Comparison of ENCODE assay signal across 18 cellular contexts in the genomic region with DNA sequence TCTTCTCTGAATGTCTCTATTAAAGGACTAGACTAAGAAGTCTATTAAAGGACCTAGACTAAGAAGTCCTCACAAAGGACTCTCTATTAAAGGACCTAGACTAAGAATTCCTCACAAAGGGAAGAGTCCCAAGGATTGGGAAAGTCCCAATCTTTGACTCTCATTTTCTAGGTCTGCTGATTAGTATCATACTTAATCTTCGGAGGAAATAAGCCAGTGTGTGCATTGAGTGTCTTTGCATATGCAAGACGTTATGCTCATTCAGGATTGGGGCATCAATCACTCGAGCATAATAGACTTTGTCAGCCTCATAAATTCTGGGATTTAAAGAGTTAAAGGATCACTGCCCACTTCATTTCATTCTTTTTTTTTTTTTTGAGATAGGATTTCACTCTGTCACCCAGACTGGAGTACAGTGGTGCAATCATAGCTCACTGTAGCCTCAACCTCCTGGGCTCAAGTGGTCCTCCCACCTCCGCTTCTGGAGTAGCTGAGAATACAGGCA.
DNase-seq lines count a peak whose midpoint lies in the region; ATAC-seq, FAIRE-seq and TF ChIP-seq lines count a peak whose summit lies in the region.
"Had no signal": no experiment of that assay in that cellular context is flagged by ENCODE, and none has a peak within 500 bp of the region (broad histone marks: within the 10 kb centered on the region; RNA-seq: fewer than 3 reads in every experiment).

No MANE protein-coding gene starts in this region.

- H3K4me3 ChIP-seq in KMS-11 (IDR thresholded peaks at IDR 0.05; ENCODE audit: insufficient read depth, low read depth, low read length) (no peak overlapping the region), astrocyte (ENCODE audit: insufficient read depth, low read depth, low read length) (no peak overlapping the region)
- H3K4me3 ChIP-seq: cardiac muscle cell, ovary, skin epidermis, upper lobe of left lung had no signal

- no peak for TF ChIP-seq CTCF in KMS-11 (conservative IDR thresholded peaks at IDR 0.05; ENCODE audit: low read depth, low read length)
- TF ChIP-seq CTCF in astrocyte (IDR thresholded peaks at IDR 0.05; ENCODE audit: insufficient read depth, low read depth, low read length) = no peak
- TF ChIP-seq CTCF in progenitor cell of endocrine pancreas (IDR thresholded peaks at IDR 0.05; ENCODE audit: unreplicated experiment) = no peak

- no peak for DNase-seq in activated CD4-positive, alpha-beta T cell treated with anti-CD3 and anti-CD28 coated beads, Interleukin-2, amount 10 ng/mL, durations not matched to agents 24 days and 14 days
- no peak for DNase-seq in activated CD4-positive, alpha-beta T cell treated with anti-CD3 and anti-CD28 coated beads for 1 hour
- DNase-seq in astrocyte (ENCODE audit: low read depth) (no peak), progenitor cell of endocrine pancreas (ENCODE audit: low spot score, unreplicated experiment) (no peak), NCI-H2029 treated with DMSO at 0.1 percent for 48 hours (lab: John Stamatoyannopoulos, UW) (no peak)
- DNase-seq: GF-D8; kidney; ovary; SHP77 treated with DMSO at 0.1 percent for 48 hours; stimulated activated naive CD8-positive, alpha-beta T cell treated with anti-CD3 and anti-CD28 coated beads, Interleukin-15, Interleukin-2, amounts not matched to agents 100 U/mL and 50 U/mL, for 24 hours; upper lobe of left lung had no signal

- no peaks in the 10 kb centered on the region for H3K27me3 Mint-ChIP-seq in activated CD4-positive, alpha-beta T cell treated with anti-CD3 and anti-CD28 coated beads, Interleukin-2, amount 10 ng/mL, durations not matched to agents 24 days and 14 days
- H3K27me3 Mint-ChIP-seq in astrocyte (ENCODE audit: low read depth, unreplicated experiment) = no peaks in the 10 kb centered on the region
- no peaks in the 10 kb centered on the region for H3K27me3 Mint-ChIP-seq in progenitor cell of endocrine pancreas

- intact Hi-C loops in activated CD4-positive, alpha-beta T cell treated with anti-CD3 and anti-CD28 coated beads, Interleukin-2, amount 10 ng/mL, durations not matched to agents 24 days and 14 days (cut with micrococcal nuclease) = loop anchor here (5.0 to 10.0 kb wide), 4 partner anchors 39 to 376 kb away; no protein-coding TSS in a partner anchor

- H3K27ac ChIP-seq in KMS-11 = no peak overlapping the region
- H3K27ac ChIP-seq in astrocyte (ENCODE audit: low read depth, low read length) = no peak overlapping the region
- H3K27ac ChIP-seq: ovary had no signal

- H3K4me2 ChIP-seq in KMS-11 = 0 out of 2 replicates have a peak overlapping the region, but pooled peaks have one; percentile 23
- H3K4me2 ChIP-seq in astrocyte (ENCODE audit: low read length) = peak overlapping the region; percentile 33

- no peaks in the 10 kb centered on the region for H3K36me3 ChIP-seq in KMS-11 (ENCODE audit: insufficient read depth)
- peaks cover 5% of the 10 kb centered on the region for H3K36me3 ChIP-seq in astrocyte (ENCODE audit: insufficient read depth, low read length)
- H3K36me3 ChIP-seq: cardiac muscle cell, ovary, upper lobe of left lung had no signal

- ATAC-seq in HG03378 (IDR thresholded peaks at IDR 0.05; ENCODE audit: unreplicated experiment) (no peak), HG02623 (IDR thresholded peaks at IDR 0.05; ENCODE audit: unreplicated experiment) (no peak)
- ATAC-seq: HCT116; stimulated activated naive CD8-positive, alpha-beta T cell treated with anti-CD3 and anti-CD28 coated beads, Interleukin-15, Interleukin-2, amounts not matched to agents 100 U/mL and 50 U/mL, for 24 hours had no signal

- peaks cover 89% of the 10 kb centered on the region for H3K4me1 ChIP-seq in KMS-11 (ENCODE audit: low read depth, poor library complexity, severe bottlenecking)
- peaks cover 6% of the 10 kb centered on the region for H3K4me1 ChIP-seq in astrocyte (ENCODE audit: insufficient read depth, low read length)

- H3K27me3 ChIP-seq in KMS-11 (ENCODE audit: insufficient read depth, low read depth) (no peaks in the 10 kb centered on the region), astrocyte (ENCODE audit: insufficient read depth, low read length) (no peaks in the 10 kb centered on the region)
- H3K27me3 ChIP-seq: cardiac muscle cell, ovary, upper lobe of left lung had no signal

- no peaks in the 10 kb centered on the region for H3K9me3 Mint-ChIP-seq in activated CD4-positive, alpha-beta T cell treated with anti-CD3 and anti-CD28 coated beads, Interleukin-2, amount 10 ng/mL, durations not matched to agents 24 days and 14 days
- no peaks in the 10 kb centered on the region for H3K9me3 Mint-ChIP-seq in astrocyte (ENCODE audit: unreplicated experiment)
- H3K9me3 Mint-ChIP-seq in progenitor cell of endocrine pancreas (ENCODE audit: low read depth) = no peaks in the 10 kb centered on the region

- peak overlapping the region; percentile 6 for H3K4me3 Mint-ChIP-seq in activated CD4-positive, alpha-beta T cell treated with anti-CD3 and anti-CD28 coated beads, Interleukin-2, amount 10 ng/mL, durations not matched to agents 24 days and 14 days
- H3K4me3 Mint-ChIP-seq in astrocyte (ENCODE audit: unreplicated experiment) (no peak overlapping the region), progenitor cell of endocrine pancreas (ENCODE audit: low read depth) (no peak overlapping the region)

- no peak for FAIRE-seq in astrocyte (lab: Jason Lieb, UNC)
- FAIRE-seq: D721Med, kidney had no signal

- H2AFZ ChIP-seq in KMS-11 (ENCODE audit: low read depth) (no peak overlapping the region), astrocyte (ENCODE audit: low read depth, low read length) (no peak overlapping the region)

- H3K4me1 Mint-ChIP-seq in activated CD4-positive, alpha-beta T cell treated with anti-CD3 and anti-CD28 coated beads, Interleukin-2, amount 10 ng/mL, durations not matched to agents 24 days and 14 days = peaks cover 72% of the 10 kb centered on the region
- peaks cover 13% of the 10 kb centered on the region for H3K4me1 Mint-ChIP-seq in astrocyte (ENCODE audit: low read depth, unreplicated experiment)
- H3K4me1 Mint-ChIP-seq in progenitor cell of endocrine pancreas (ENCODE audit: low read depth) = peaks cover 27% of the 10 kb centered on the region

- H4K20me1 ChIP-seq in KMS-11 (ENCODE audit: insufficient read depth) (no peaks in the 10 kb centered on the region), astrocyte (ENCODE audit: insufficient read depth, low read length) (peaks cover 78% of the 10 kb centered on the region)

- H3K9me3 ChIP-seq in astrocyte (ENCODE audit: insufficient read depth, low read depth, low read length) = no peaks in the 10 kb centered on the region
- H3K9me3 ChIP-seq: ovary, upper lobe of left lung had no signal

- H3K36me3 Mint-ChIP-seq in activated CD4-positive, alpha-beta T cell treated with anti-CD3 and anti-CD28 coated beads, Interleukin-2, amount 10 ng/mL, durations not matched to agents 24 days and 14 days (ENCODE audit: low read depth) = peaks cover 14% of the 10 kb centered on the region
- H3K36me3 Mint-ChIP-seq in astrocyte (ENCODE audit: low read depth, unreplicated experiment) (peaks cover 10% of the 10 kb centered on the region), progenitor cell of endocrine pancreas (ENCODE audit: insufficient read depth) (peaks cover 4% of the 10 kb centered on the region)

- no peak overlapping the region for H3K27ac Mint-ChIP-seq in activated CD4-positive, alpha-beta T cell treated with anti-CD3 and anti-CD28 coated beads, Interleukin-2, amount 10 ng/mL, durations not matched to agents 24 days and 14 days
- no peak overlapping the region for H3K27ac Mint-ChIP-seq in astrocyte (ENCODE audit: unreplicated experiment)
- H3K27ac Mint-ChIP-seq in progenitor cell of endocrine pancreas = peak overlapping the region; percentile 68

- H3K9ac ChIP-seq in KMS-11 (no peak overlapping the region), astrocyte (ENCODE audit: low read length) (no peak overlapping the region)

- H3K79me2 ChIP-seq in KMS-11 (ENCODE audit: insufficient read depth, low read depth) (peaks cover 79% of the 10 kb centered on the region), astrocyte (ENCODE audit: insufficient read depth, low read length) (peaks cover 48% of the 10 kb centered on the region)
